Comparison of ENCODE assay signal across 10 cellular contexts in the genomic region with DNA sequence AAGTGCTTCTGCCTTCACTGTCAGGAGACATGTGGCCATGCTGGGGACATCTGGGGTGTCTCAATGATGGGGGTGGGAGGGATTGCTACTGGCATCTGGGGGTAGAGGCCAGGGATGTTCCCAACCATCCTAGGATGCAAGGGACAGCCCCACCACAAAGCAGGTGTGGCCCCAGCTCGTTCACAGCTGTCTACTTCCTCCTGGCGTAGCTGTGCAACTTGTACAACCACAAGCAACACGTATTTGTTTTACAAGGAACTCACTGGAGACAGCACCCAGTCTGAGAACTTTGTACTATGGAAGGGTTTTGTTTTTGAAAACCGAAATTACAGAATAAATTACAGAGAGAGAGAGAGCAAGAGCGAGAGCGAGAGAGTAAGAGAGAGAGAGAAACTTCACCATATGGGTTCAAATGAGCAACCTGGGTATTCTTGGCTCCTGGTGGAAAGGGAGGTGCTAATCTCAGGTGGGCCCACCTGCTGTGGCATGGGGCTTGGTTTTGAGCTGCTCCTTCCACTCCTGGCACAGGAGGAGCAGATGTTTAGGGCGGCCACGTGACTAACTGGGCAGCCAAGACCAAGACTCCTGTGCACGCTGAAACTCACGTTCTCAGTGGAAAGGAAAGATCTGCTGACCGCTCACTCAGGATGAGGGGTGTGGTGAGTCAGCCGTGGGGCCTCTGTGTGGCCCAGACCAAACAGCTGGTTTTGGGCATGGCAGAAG. TPM values are rescaled to one million over a fixed set of nuclear protein-coding genes. Genes with fewer than 3 reads are reported as not detected.
DNase-seq lines count a peak whose midpoint lies in the region; ATAC-seq, FAIRE-seq and TF ChIP-seq lines count a peak whose summit lies in the region.
"Had no signal": no experiment of that assay in that cellular context is flagged by ENCODE, and none has a peak within 500 bp of the region (broad histone marks: within the 10 kb centered on the region; RNA-seq: fewer than 3 reads in every experiment).

No MANE protein-coding gene starts in this region.

- DNase-seq in NAMALWA (ENCODE audit: low spot score) (peak; percentile 52), mucosa of descending colon (peak in 2 of 3 donors; percentile 56 to 62), PC-9 (no peak), Ammon's horn (ENCODE audit: low spot score) (no peak), urothelium cell line (ENCODE audit: low spot score) (no peak), EL (no peak)

- no peaks in the 10 kb centered on the region for H3K9me3 ChIP-seq in mucosa of descending colon
- peaks cover 3% of the 10 kb centered on the region; the same call in 1 of the 2 replicates for H3K9me3 ChIP-seq in PC-9 (ENCODE audit: insufficient read depth, low read depth)

- TF ChIP-seq CTCF in mucosa of descending colon (IDR thresholded peaks at IDR 0.05) (no peak), PC-9 (conservative IDR thresholded peaks at IDR 0.05) (no peak)

- CTCF ChIA-PET in PC-9 (lab: Charles Lee) = interaction anchor here (0.6 to 0.8 kb wide), 2 partner anchors 19 to 22 kb away, joined by 3 to 8 read pairs; no protein-coding TSS in a partner anchor

- FAIRE-seq in urothelium cell line (lab: Jason Lieb, UNC) = no peak

- BruUV-seq in PC-9 (replicated peaks; lab: Mats Ljungman, UMichigan) = no TSS peak

- ATAC-seq in GM18868 (IDR thresholded peaks at IDR 0.05; ENCODE audit: unreplicated experiment) (peak; percentile 28), GM21786 (IDR thresholded peaks at IDR 0.05; ENCODE audit: unreplicated experiment) (peak; percentile 27), mucosa of descending colon (peak; percentile 81)

- H3K4me1 ChIP-seq in mucosa of descending colon (ENCODE audit: low read depth) (peaks cover 11% of the 10 kb centered on the region), PC-9 (replicated peaks; ENCODE audit: insufficient read depth) (peaks cover 19% of the 10 kb centered on the region)

- no peak overlapping the region for H3K4me2 ChIP-seq in PC-9

- H3K36me3 ChIP-seq in mucosa of descending colon (ENCODE audit: low read depth) (no peaks in the 10 kb centered on the region), PC-9 (ENCODE audit: low read depth) (no peaks in the 10 kb centered on the region)

- intact Hi-C loops in mucosa of descending colon (cut with DNase I, micrococcal nuclease) = loop anchor here in 1 of 2 donors (10.0 kb wide), 1 partner anchor 455 kb away; no protein-coding TSS in a partner anchor
- intact Hi-C loops in PC-9 (cut with micrococcal nuclease; ENCODE audit: unreplicated experiment) = no loop called here

- no peaks in the 10 kb centered on the region for H3K27me3 ChIP-seq in PC-9 (ENCODE audit: insufficient read depth, low read depth)

- POLR2A ChIA-PET in PC-9 (lab: Charles Lee; ENCODE audit: unreplicated experiment) = interaction anchor here (0.6 kb wide), 1 partner anchor 357 kb away, joined by 3 read pairs; no protein-coding TSS in a partner anchor

- H3K4me3 ChIP-seq in mucosa of descending colon (no peak overlapping the region), PC-9 (no peak overlapping the region)

- H2AFZ ChIP-seq in PC-9 = no peak overlapping the region

- H3K79me2 ChIP-seq in PC-9 (ENCODE audit: low read depth) = no peaks in the 10 kb centered on the region

- H3K9me2 ChIP-seq in PC-9 (ENCODE audit: insufficient read depth) = no peaks in the 10 kb centered on the region

- no peak overlapping the region for H3K27ac ChIP-seq in PC-9

- no peaks in the 10 kb centered on the region for H4K20me1 ChIP-seq in PC-9 (ENCODE audit: insufficient read depth)

- H3F3A ChIP-seq in PC-9 (ENCODE audit: insufficient read depth, low read depth) = peaks cover 12% of the 10 kb centered on the region; the same call in 1 of the 2 replicates

RNA-seq across cellular contexts. Expression of a gene that starts 17.5 kb away (rescaled TPM):
- total RNA-seq in mucosa of descending colon = 1 to 10 TPM in 1 of 3 donors, under 1 TPM in 2; 0.38 to 1.4 (median 0.98) TPM
- not detected in 2 replicates for total RNA-seq in PC-9 (2021)
- total RNA-seq: activated CD8-positive, alpha-beta memory T cell treated with anti-CD3 and anti-CD28 coated beads for 36 hours; fibroblast of villous mesenchyme had no signal

RNA-seq across cellular contexts. Expression of a gene that starts 52.9 kb away (rescaled TPM):
- total RNA-seq in mucosa of descending colon = 100 to 1,000 TPM; 150 to 249 (median 231) TPM
- total RNA-seq in PC-9 (2021) = 411 and 443 TPM in 2 replicates

Comparison
In these comparisons a context has a peak if more than half of its experiments do, and no peak if none do; other contexts are left out.
1. ATAC-seq: peak in every context shown above with its lines; median percentile 81 in mucosa of descending colon; 28 in GM18868; 27 in GM21786.
2. DNase-seq: peak in NAMALWA (single experiment) and mucosa of descending colon (2 of 3); none in PC-9 (0 of 2), Ammon's horn (single experiment), urothelium cell line (single experiment) and EL (single experiment).